ENCODE assay signal across 9 cellular contexts in genomic region chr1:26724118-26724517, GRCh38. TPM values are rescaled to one million over a fixed set of nuclear protein-coding genes. Genes with fewer than 3 reads are reported as not detected.
DNase-seq lines count a peak whose midpoint lies in the region; ATAC-seq, FAIRE-seq and TF ChIP-seq lines count a peak whose summit lies in the region.
"Had no signal": no experiment of that assay in that cellular context is flagged by ENCODE, and none has a peak within 500 bp of the region (broad histone marks: within the 10 kb centered on the region; RNA-seq: fewer than 3 reads in every experiment).

No MANE protein-coding gene starts in this region.

- H3K4me2 ChIP-seq in astrocyte (ENCODE audit: low read length): peak overlapping the region; percentile 70

- ATAC-seq in lower lobe of right lung: no peak
- no peak for ATAC-seq in HG03045 (IDR thresholded peaks at IDR 0.05; ENCODE audit: unreplicated experiment)
- no peak for ATAC-seq in GM21723 (IDR thresholded peaks at IDR 0.05; ENCODE audit: unreplicated experiment)

- peak overlapping the region; percentile 25 for H3K27ac ChIP-seq in astrocyte (ENCODE audit: low read depth, low read length)
- H3K27ac ChIP-seq in lower lobe of right lung: peak overlapping the region; percentile 8
- H3K27ac ChIP-seq in subcutaneous abdominal adipose tissue (ENCODE audit: low read depth, low read length): peak overlapping the region; percentile 35

- peaks cover 98% of the 10 kb centered on the region for H4K20me1 ChIP-seq in astrocyte (ENCODE audit: insufficient read depth, low read length)

- peaks cover 93% of the 10 kb centered on the region for H3K4me1 Mint-ChIP-seq in activated T-cell treated with anti-CD3 and anti-CD28 coated beads, Interleukin-2, amount 50 U/mL, for 24 hours (ENCODE audit: low read depth)
- peaks cover 69% of the 10 kb centered on the region for H3K4me1 Mint-ChIP-seq in astrocyte (ENCODE audit: low read depth, unreplicated experiment)

- no peak overlapping the region for H2AFZ ChIP-seq in astrocyte (ENCODE audit: low read depth, low read length)

- no peaks in the 10 kb centered on the region for H3K27me3 Mint-ChIP-seq in activated T-cell treated with anti-CD3 and anti-CD28 coated beads, Interleukin-2, amount 50 U/mL, for 24 hours
- H3K27me3 Mint-ChIP-seq in astrocyte (ENCODE audit: low read depth, unreplicated experiment): no peaks in the 10 kb centered on the region

- TF ChIP-seq CTCF in astrocyte (IDR thresholded peaks at IDR 0.05; ENCODE audit: insufficient read depth, low read depth, low read length): no peak
- TF ChIP-seq CTCF in lower lobe of right lung (IDR thresholded peaks at IDR 0.05): no peak

- H3K36me3 Mint-ChIP-seq in activated T-cell treated with anti-CD3 and anti-CD28 coated beads, Interleukin-2, amount 50 U/mL, for 24 hours (ENCODE audit: low read depth): peaks cover 58% of the 10 kb centered on the region
- H3K36me3 Mint-ChIP-seq in astrocyte (ENCODE audit: low read depth, unreplicated experiment): peaks cover 3% of the 10 kb centered on the region

- FAIRE-seq in astrocyte (lab: Jason Lieb, UNC): no peak
- FAIRE-seq: colon had no signal

- H3K27me3 ChIP-seq in astrocyte (ENCODE audit: insufficient read depth, low read length) (no peaks in the 10 kb centered on the region), lower lobe of right lung (ENCODE audit: low read depth) (no peaks in the 10 kb centered on the region), subcutaneous abdominal adipose tissue (ENCODE audit: control insufficient read depth in 5 of 5, insufficient read depth in 4 of 5, low read length in 5 of 5) (no peaks in the 10 kb centered on the region)

- H3K9me3 Mint-ChIP-seq in activated T-cell treated with anti-CD3 and anti-CD28 coated beads, Interleukin-2, amount 50 U/mL, for 24 hours: no peaks in the 10 kb centered on the region
- H3K9me3 Mint-ChIP-seq in astrocyte (ENCODE audit: unreplicated experiment): no peaks in the 10 kb centered on the region

- H3K36me3 ChIP-seq in astrocyte (ENCODE audit: insufficient read depth, low read length) (no peaks in the 10 kb centered on the region), lower lobe of right lung (peaks cover 8% of the 10 kb centered on the region), subcutaneous abdominal adipose tissue (ENCODE audit: control insufficient read depth in 5 of 5, insufficient read depth in 5 of 5, low read length in 5 of 5) (no peaks in the 10 kb centered on the region)

- no peak overlapping the region for H3K4me3 ChIP-seq in astrocyte (ENCODE audit: insufficient read depth, low read depth, low read length)
- H3K4me3 ChIP-seq in lower lobe of right lung: peak overlapping the region; percentile 22
- peak overlapping the region in 2 of 5 donors; percentile 0 to 47 for H3K4me3 ChIP-seq in subcutaneous abdominal adipose tissue (ENCODE audit: low read depth in 1 of 5, low read length in 5 of 5)

- H3K4me3 Mint-ChIP-seq in activated T-cell treated with anti-CD3 and anti-CD28 coated beads, Interleukin-2, amount 50 U/mL, for 24 hours: peak overlapping the region; percentile 21
- no peak overlapping the region for H3K4me3 Mint-ChIP-seq in astrocyte (ENCODE audit: unreplicated experiment)

- H3K9me3 ChIP-seq in astrocyte (ENCODE audit: insufficient read depth, low read depth, low read length) (no peaks in the 10 kb centered on the region), lower lobe of right lung (no peaks in the 10 kb centered on the region), subcutaneous abdominal adipose tissue (ENCODE audit: control insufficient read depth in 5 of 5, low read length in 5 of 5) (no peaks in the 10 kb centered on the region)

- H3K9ac ChIP-seq in astrocyte (ENCODE audit: low read length) (no peak overlapping the region), subcutaneous abdominal adipose tissue (ENCODE audit: low read length in 5 of 5) (no peak overlapping the region)

- peak overlapping the region; percentile 87 for H3K27ac Mint-ChIP-seq in activated T-cell treated with anti-CD3 and anti-CD28 coated beads, Interleukin-2, amount 50 U/mL, for 24 hours
- peak overlapping the region; percentile 29 for H3K27ac Mint-ChIP-seq in astrocyte (ENCODE audit: unreplicated experiment)

- DNase-seq in activated T-cell treated with anti-CD3 and anti-CD28 coated beads, Interleukin-2, amount 50 U/mL, for 24 hours: no peak
- no peak for DNase-seq in activated T-cell treated with anti-CD3 and anti-CD28 coated beads, Interleukin-2, amount 50 U/mL, for 48 hours
- DNase-seq in astrocyte (ENCODE audit: low read depth) (no peak), lower lobe of right lung (no peak)
- no peak for DNase-seq in stimulated activated CD4-positive, alpha-beta T cell treated with anti-CD3 and anti-CD28 coated beads, Interleukin-15, amount 100 ng/mL, for 24 hours

- H3K79me2 ChIP-seq in astrocyte (ENCODE audit: insufficient read depth, low read length): peaks cover 98% of the 10 kb centered on the region

- intact Hi-C loops in lower lobe of right lung (cut with DNase I): no loop called here

- peaks cover 31% of the 10 kb centered on the region for H3K4me1 ChIP-seq in astrocyte (ENCODE audit: insufficient read depth, low read length)
- H3K4me1 ChIP-seq in lower lobe of right lung: peaks cover 97% of the 10 kb centered on the region
- peaks cover 14 to 63% (median 51%) of the 10 kb centered on the region in 5 donors for H3K4me1 ChIP-seq in subcutaneous abdominal adipose tissue (ENCODE audit: control insufficient read depth in 5 of 5, insufficient read depth in 5 of 5, low read length in 5 of 5)

RNA-seq across cellular contexts. Expression of gene ARID1A, which starts 28.3 kb away (rescaled TPM):
- total RNA-seq in astrocyte: 72.3 and 85.1 TPM in 2 replicates
- total RNA-seq in lower lobe of right lung: 72.4 TPM
